28 cellular contexts compared by ENCODE assay signal in the genomic region with DNA sequence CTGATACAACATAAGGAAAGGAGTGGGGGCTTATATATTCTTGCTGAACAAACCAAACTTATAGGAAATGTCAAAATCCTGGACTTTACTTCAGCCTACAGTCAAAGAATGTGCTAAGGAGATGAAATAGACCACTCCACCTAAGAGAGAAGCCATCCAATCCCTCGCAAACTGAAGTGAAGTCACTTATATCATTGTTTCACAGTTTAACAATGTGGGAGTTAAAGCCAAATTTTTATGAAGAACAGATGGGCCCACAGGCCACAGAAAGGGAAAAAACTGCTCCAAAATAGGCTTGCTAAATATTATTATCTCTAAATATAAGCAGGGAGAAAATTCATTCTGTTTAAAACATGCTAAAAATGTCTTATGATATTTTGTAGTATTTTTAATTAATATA.
DNase-seq lines count a peak whose midpoint lies in the region; TF ChIP-seq lines count a peak whose summit lies in the region.
"Had no signal": no experiment of that assay in that cellular context is flagged by ENCODE, and none has a peak within 500 bp of the region (broad histone marks: within the 10 kb centered on the region; RNA-seq: fewer than 3 reads in every experiment).

No MANE protein-coding gene starts in this region.

- H4K20me1 ChIP-seq in GM23248 (ENCODE audit: insufficient read depth): no peaks in the 10 kb centered on the region

- no peaks in the 10 kb centered on the region for H3K9me2 ChIP-seq in GM23248 (ENCODE audit: insufficient read depth)

- peaks cover 36% of the 10 kb centered on the region for H3K4me1 ChIP-seq in GM23248 (ENCODE audit: insufficient read depth)
- H3K4me1 ChIP-seq: Caco-2, colonic mucosa had no signal

- H3F3A ChIP-seq in GM23248 (ENCODE audit: insufficient read depth): peaks cover 34% of the 10 kb centered on the region

- H3K36me3 ChIP-seq in GM23248 (ENCODE audit: low read depth): no peaks in the 10 kb centered on the region
- H3K36me3 ChIP-seq: colonic mucosa had no signal

- no peak overlapping the region for H3K4me3 Mint-ChIP-seq in activated naive CD8-positive, alpha-beta T cell treated with anti-CD3 and anti-CD28 coated beads for 36 hours
- H3K4me3 Mint-ChIP-seq: activated CD4-positive, alpha-beta memory T cell treated with anti-CD3 and anti-CD28 coated beads, Interleukin-2, amount 10 ng/mL, durations not matched to agents 7 days and 5 days; activated naive CD4-positive, alpha-beta T cell treated with anti-CD3 and anti-CD28 coated beads for 36 hours; nephron progenitor cell; stimulated activated effector memory CD8-positive, alpha-beta T cell treated with anti-CD3 and anti-CD28 coated beads, Interleukin-12 subunit alpha, Interleukin-12 subunit beta, amount 100 ng/mL, for 72 hours; type B pancreatic cell had no signal

- peak overlapping the region; percentile 40 for H3K4me2 ChIP-seq in GM23248 (ENCODE audit: unreplicated experiment)
- H3K4me2 ChIP-seq: hepatocyte, KMS-11, PC-9 had no signal

- 0 out of 2 replicates have a peak overlapping the region, but pooled peaks have one; percentile 27 for H3K9ac ChIP-seq in GM23248
- H3K9ac ChIP-seq: KMS-11 had no signal

- H3K36me3 Mint-ChIP-seq in activated naive CD8-positive, alpha-beta T cell treated with anti-CD3 and anti-CD28 coated beads for 36 hours: no peaks in the 10 kb centered on the region
- H3K36me3 Mint-ChIP-seq: stimulated activated effector memory CD8-positive, alpha-beta T cell treated with anti-CD3 and anti-CD28 coated beads, Interleukin-12 subunit alpha, Interleukin-12 subunit beta, amount 100 ng/mL, for 72 hours; type B pancreatic cell had no signal

- in situ Hi-C loops in GM23248 (cut with MboI): no loop called here

- no peaks in the 10 kb centered on the region for H3K27me3 ChIP-seq in GM23248 (replicated peaks; ENCODE audit: insufficient read depth)
- H3K27me3 ChIP-seq: colonic mucosa, hepatocyte had no signal

- H2AFZ ChIP-seq in GM23248: no peak overlapping the region
- H2AFZ ChIP-seq: hepatocyte, PC-9 had no signal

- no peaks in the 10 kb centered on the region for H3K9me3 ChIP-seq in GM23248 (ENCODE audit: low read depth)
- H3K9me3 ChIP-seq: Caco-2, colonic mucosa had no signal

- no peaks in the 10 kb centered on the region for H3K9me3 Mint-ChIP-seq in activated naive CD8-positive, alpha-beta T cell treated with anti-CD3 and anti-CD28 coated beads for 36 hours
- H3K9me3 Mint-ChIP-seq: activated CD4-positive, alpha-beta memory T cell treated with anti-CD3 and anti-CD28 coated beads, Interleukin-2, amount 10 ng/mL, durations not matched to agents 7 days and 5 days; activated naive CD4-positive, alpha-beta T cell treated with anti-CD3 and anti-CD28 coated beads for 36 hours; nephron progenitor cell; stimulated activated effector memory CD8-positive, alpha-beta T cell treated with anti-CD3 and anti-CD28 coated beads, Interleukin-12 subunit alpha, Interleukin-12 subunit beta, amount 100 ng/mL, for 72 hours had no signal

- H3K27me3 Mint-ChIP-seq in activated naive CD8-positive, alpha-beta T cell treated with anti-CD3 and anti-CD28 coated beads for 36 hours: peaks cover 10% of the 10 kb centered on the region
- H3K27me3 Mint-ChIP-seq: activated CD4-positive, alpha-beta memory T cell treated with anti-CD3 and anti-CD28 coated beads, Interleukin-2, amount 10 ng/mL, durations not matched to agents 7 days and 5 days; type B pancreatic cell had no signal

- DNase-seq in AG10803 (ENCODE audit: low read depth) (peak; percentile 92), GM23248 (peak; percentile 86), dedifferentiated amniotic fluid mesenchymal stem cell (ENCODE audit: extremely low spot score) (peak; percentile 89), foreskin fibroblast (peak; percentile 65 to 85), NCI-H1417 (lab: John Stamatoyannopoulos, UW) (no peak), NCI-H345 (lab: John Stamatoyannopoulos, UW) (no peak), COLO829 (ENCODE audit: low spot score) (no peak)
- no peak for DNase-seq in activated naive CD8-positive, alpha-beta T cell treated with anti-CD3 and anti-CD28 coated beads for 36 hours
- DNase-seq: activated CD4-positive, alpha-beta memory T cell treated with anti-CD3 and anti-CD28 coated beads, Interleukin-2, amount 10 ng/mL, durations not matched to agents 7 days and 5 days; activated CD4-positive, CD25-positive, alpha-beta regulatory T cell treated with anti-CD3 and anti-CD28 coated beads, Interleukin-2, amount 50 U/mL, for 72 hours; activated naive CD4-positive, alpha-beta T cell treated with anti-CD3 and anti-CD28 coated beads for 36 hours; C1 segment of cervical spinal cord; Caco-2; colonic mucosa; DMS53; effector CD8-positive, alpha-beta T cell; MM.1S; NCI-H2081 treated with DMSO at 0.1 percent for 48 hours; NCI-H226; NCI-H69; nephron progenitor cell; SHP77 had no signal

- no peaks in the 10 kb centered on the region for H3K4me1 Mint-ChIP-seq in activated naive CD8-positive, alpha-beta T cell treated with anti-CD3 and anti-CD28 coated beads for 36 hours
- H3K4me1 Mint-ChIP-seq: activated CD4-positive, alpha-beta memory T cell treated with anti-CD3 and anti-CD28 coated beads, Interleukin-2, amount 10 ng/mL, durations not matched to agents 7 days and 5 days; nephron progenitor cell; stimulated activated effector memory CD8-positive, alpha-beta T cell treated with anti-CD3 and anti-CD28 coated beads, Interleukin-12 subunit alpha, Interleukin-12 subunit beta, amount 100 ng/mL, for 72 hours had no signal

- H3K27ac ChIP-seq in GM23248: peak overlapping the region; percentile 78
- H3K27ac ChIP-seq: colonic mucosa, hepatocyte, HL-60, KMS-11, PC-9 had no signal

- WGBS in GM23248 (ENCODE audit: low coverage in 1 of 2, low lambda C conversion rate in 2 of 2, missing lambda C conversion rate in 2 of 2), 2 experiments: 0% methylated on average over 1 of the region's 1 CpG

- H3K79me2 ChIP-seq in GM23248 (ENCODE audit: insufficient read depth): no peaks in the 10 kb centered on the region
- H3K79me2 ChIP-seq: hepatocyte had no signal

- TF ChIP-seq CTCF in AG10803 (conservative IDR thresholded peaks at IDR 0.05; ENCODE audit: low read length) (no peak), foreskin fibroblast (IDR thresholded peaks at IDR 0.05; ENCODE audit: low read depth, low read length) (no peak)

- H3K4me3 ChIP-seq in AG10803 (ENCODE audit: low read length) (no peak overlapping the region), GM23248 (no peak overlapping the region), foreskin fibroblast (ENCODE audit: low read depth in 1 of 2, low read length in 2 of 2) (no peak overlapping the region)
- H3K4me3 ChIP-seq: colonic mucosa, hepatocyte, PC-9 had no signal

- H3K27ac Mint-ChIP-seq in activated naive CD8-positive, alpha-beta T cell treated with anti-CD3 and anti-CD28 coated beads for 36 hours: no peak overlapping the region
- H3K27ac Mint-ChIP-seq: activated CD4-positive, alpha-beta memory T cell treated with anti-CD3 and anti-CD28 coated beads, Interleukin-2, amount 10 ng/mL, durations not matched to agents 7 days and 5 days; activated naive CD4-positive, alpha-beta T cell treated with anti-CD3 and anti-CD28 coated beads for 36 hours; nephron progenitor cell; stimulated activated effector memory CD8-positive, alpha-beta T cell treated with anti-CD3 and anti-CD28 coated beads, Interleukin-12 subunit alpha, Interleukin-12 subunit beta, amount 100 ng/mL, for 72 hours; type B pancreatic cell had no signal

Comparison
In these comparisons a context has a peak if more than half of its experiments do, and no peak if none do; other contexts are left out.
1. DNase-seq: peak in AG10803 (single experiment), GM23248 (single experiment), dedifferentiated amniotic fluid mesenchymal stem cell (single experiment) and foreskin fibroblast (2 of 2); none in NCI-H1417 (0 of 3), activated naive CD8-positive, alpha-beta T cell treated with anti-CD3 and anti-CD28 coated beads for 36 hours (single experiment), NCI-H345 (single experiment) and COLO829 (single experiment).